ENCODE assay signal across 15 cellular contexts in genomic region chr7:105797652-105798051, GRCh38.
"Had no signal": no experiment of that assay in that cellular context is flagged by ENCODE, and none has a peak within 500 bp of the region (broad histone marks: within the 10 kb centered on the region; RNA-seq: fewer than 3 reads in every experiment).

No MANE protein-coding gene starts in this region.

- DNase-seq: activated B cell treated with CpG ODN at 0.5 μM for 24 hours; activated CD4-positive, alpha-beta memory T cell treated with anti-CD3 and anti-CD28 coated beads for 36 hours; activated CD4-positive, alpha-beta T cell treated with anti-CD3 and anti-CD28 coated beads for 4 hours; amniotic stem cell; effector CD4-positive, alpha-beta T cell; esophagus squamous epithelium; naive thymus-derived CD8-positive, alpha-beta T cell; stimulated activated CD4-positive, alpha-beta T cell treated with anti-CD3 and anti-CD28 coated beads, Interleukin-2, amount 100 ng/mL, for 24 hours; stimulated activated naive CD8-positive, alpha-beta T cell treated with anti-CD3 and anti-CD28 coated beads, Interleukin-15, Interleukin-2, amounts not matched to agents 100 U/mL and 50 U/mL, for 24 hours; T-helper 2 cell; uterus had no signal

- FAIRE-seq: TTC549 had no signal

- H3K9me3 Mint-ChIP-seq: activated B cell treated with CpG ODN at 0.5 μM for 24 hours; activated CD4-positive, alpha-beta memory T cell treated with anti-CD3 and anti-CD28 coated beads for 36 hours; naive thymus-derived CD8-positive, alpha-beta T cell had no signal

- H3K4me3 Mint-ChIP-seq: activated B cell treated with CpG ODN at 0.5 μM for 24 hours; activated CD4-positive, alpha-beta memory T cell treated with anti-CD3 and anti-CD28 coated beads for 36 hours; activated naive CD8-positive, alpha-beta T cell; naive thymus-derived CD8-positive, alpha-beta T cell had no signal

- H3K9me3 ChIP-seq: esophagus squamous epithelium, ovary, tibial nerve, uterus had no signal

- H3K27me3 ChIP-seq: esophagus squamous epithelium, ovary, tibial nerve, uterus had no signal

- H3K27me3 Mint-ChIP-seq: activated B cell treated with CpG ODN at 0.5 μM for 24 hours; activated CD4-positive, alpha-beta memory T cell treated with anti-CD3 and anti-CD28 coated beads for 36 hours; activated naive CD8-positive, alpha-beta T cell; naive thymus-derived CD8-positive, alpha-beta T cell had no signal

- H3K27ac ChIP-seq: uterus had no signal

- H3K27ac Mint-ChIP-seq: activated B cell treated with CpG ODN at 0.5 μM for 24 hours; activated CD4-positive, alpha-beta memory T cell treated with anti-CD3 and anti-CD28 coated beads for 36 hours; activated naive CD8-positive, alpha-beta T cell had no signal

- H3K36me3 Mint-ChIP-seq: activated CD4-positive, alpha-beta memory T cell treated with anti-CD3 and anti-CD28 coated beads for 36 hours had no signal

- H3K4me3 ChIP-seq: esophagus squamous epithelium, ovary, tibial nerve, uterus had no signal

- H3K4me1 ChIP-seq: uterus had no signal

- ATAC-seq: naive thymus-derived CD8-positive, alpha-beta T cell; stimulated activated naive CD8-positive, alpha-beta T cell treated with anti-CD3 and anti-CD28 coated beads, Interleukin-15, Interleukin-2, amounts not matched to agents 100 U/mL and 50 U/mL, for 24 hours had no signal

- H3K36me3 ChIP-seq: esophagus squamous epithelium, ovary, uterus had no signal
